ENCODE assay signal across 10 cellular contexts in genomic region chr16:2036200-2036966, GRCh38. TPM values are rescaled to one million over a fixed set of nuclear protein-coding genes. Genes with fewer than 3 reads are reported as not detected.
DNase-seq lines count a peak whose midpoint lies in the region; ATAC-seq and TF ChIP-seq lines count a peak whose summit lies in the region.
"Had no signal": no experiment of that assay in that cellular context is flagged by ENCODE, and none has a peak within 500 bp of the region (broad histone marks: within the 10 kb centered on the region; RNA-seq: fewer than 3 reads in every experiment).

No MANE protein-coding gene starts in this region.

- H3K4me3 ChIP-seq in body of pancreas = no peak overlapping the region
- H3K4me3 ChIP-seq in lower lobe of right lung = peak overlapping the region; percentile 55
- H3K4me3 ChIP-seq in stomach = peak overlapping the region; percentile 28 to 41 (median 31)

- no peak overlapping the region for H3K27ac Mint-ChIP-seq in nephron progenitor cell
- H3K27ac Mint-ChIP-seq: activated CD4-positive, alpha-beta memory T cell treated with anti-CD3 and anti-CD28 coated beads for 36 hours; activated naive CD4-positive, alpha-beta T cell treated with anti-CD3 and anti-CD28 coated beads, Interleukin-2, amount 50 U/mL, for 72 hours had no signal

- peak; percentile 75 for DNase-seq in COLO668 (lab: John Stamatoyannopoulos, UW; ENCODE audit: unreplicated experiment)
- DNase-seq in body of pancreas = no peak
- no peak for DNase-seq in lower lobe of right lung
- no peak for DNase-seq in stomach
- DNase-seq in AG20443 (ENCODE audit: low spot score) = no peak
- no peak for DNase-seq in foreskin keratinocyte
- DNase-seq in NCI-H1694 treated with DMSO at 0.1 percent for 48 hours (lab: John Stamatoyannopoulos, UW) = no peak
- no peak for DNase-seq in nephron progenitor cell
- DNase-seq: activated CD4-positive, alpha-beta memory T cell treated with anti-CD3 and anti-CD28 coated beads for 36 hours had no signal

- H3K4me1 ChIP-seq in body of pancreas = peaks cover 45% of the 10 kb centered on the region
- peaks cover 91% of the 10 kb centered on the region for H3K4me1 ChIP-seq in lower lobe of right lung
- peaks cover 77 to 95% (median 92%) of the 10 kb centered on the region in 4 donors for H3K4me1 ChIP-seq in stomach
- peaks cover 8% of the 10 kb centered on the region for H3K4me1 ChIP-seq in foreskin keratinocyte

- no peak for TF ChIP-seq CTCF in body of pancreas (IDR thresholded peaks at IDR 0.05)
- no peak for TF ChIP-seq CTCF in lower lobe of right lung (IDR thresholded peaks at IDR 0.05)
- TF ChIP-seq CTCF in stomach (IDR thresholded peaks at IDR 0.05) = no peak
- no peak for TF ChIP-seq CTCF in foreskin keratinocyte (conservative IDR thresholded peaks at IDR 0.05)
- TF ChIP-seq CTCF in nephron progenitor cell (IDR thresholded peaks at IDR 0.05) = no peak

- no peak overlapping the region for H3K4me3 Mint-ChIP-seq in nephron progenitor cell
- H3K4me3 Mint-ChIP-seq: activated CD4-positive, alpha-beta memory T cell treated with anti-CD3 and anti-CD28 coated beads for 36 hours had no signal

- H3K9me3 ChIP-seq in body of pancreas = no peaks in the 10 kb centered on the region
- no peaks in the 10 kb centered on the region for H3K9me3 ChIP-seq in lower lobe of right lung
- H3K9me3 ChIP-seq in stomach = no peaks in the 10 kb centered on the region

- 88 to 97% methylated on average over 13 to 44 of the region's 47 CpGs for WGBS in body of pancreas, 2 donors
- 59 to 74% (median 62%) methylated on average over 37 to 47 of the region's 47 CpGs for WGBS in stomach, 5 donors

- no peak for ATAC-seq in body of pancreas
- ATAC-seq in lower lobe of right lung = peak in 1 of 2 donors; percentile 0
- no peak for ATAC-seq in foreskin keratinocyte
- ATAC-seq: activated naive CD4-positive, alpha-beta T cell treated with anti-CD3 and anti-CD28 coated beads, Interleukin-2, amount 50 U/mL, for 72 hours had no signal

- no peak for TF ChIP-seq EP300 in stomach (IDR thresholded peaks at IDR 0.05)

- H3K27me3 ChIP-seq in body of pancreas = no peaks in the 10 kb centered on the region
- no peaks in the 10 kb centered on the region for H3K27me3 ChIP-seq in lower lobe of right lung (ENCODE audit: low read depth)
- H3K27me3 ChIP-seq in stomach = no peaks in the 10 kb centered on the region
- H3K27me3 ChIP-seq in foreskin keratinocyte = no peaks in the 10 kb centered on the region

- no peaks in the 10 kb centered on the region for H3K9me3 Mint-ChIP-seq in nephron progenitor cell
- H3K9me3 Mint-ChIP-seq: activated CD4-positive, alpha-beta memory T cell treated with anti-CD3 and anti-CD28 coated beads for 36 hours; activated naive CD4-positive, alpha-beta T cell treated with anti-CD3 and anti-CD28 coated beads, Interleukin-2, amount 50 U/mL, for 72 hours had no signal

- no peaks in the 10 kb centered on the region for H3K36me3 ChIP-seq in body of pancreas (replicated peaks in 1 of 2; ENCODE audit: insufficient read depth in 1 of 2, low read depth in 2 of 2)
- peaks cover 33% of the 10 kb centered on the region for H3K36me3 ChIP-seq in lower lobe of right lung
- peaks cover 11 to 23% (median 16%) of the 10 kb centered on the region in 4 donors for H3K36me3 ChIP-seq in stomach

- intact Hi-C loops in body of pancreas (cut with DNase I) = no loop called here
- intact Hi-C loops in lower lobe of right lung (cut with DNase I) = no loop called here
- intact Hi-C loops in stomach (cut with DNase I; ENCODE audit: low total_unique reads) = no loop called here

- H3K27ac ChIP-seq in body of pancreas = peak overlapping the region; percentile 33 to 82 (median 66)
- H3K27ac ChIP-seq in lower lobe of right lung = peak overlapping the region; percentile 92
- peak overlapping the region; percentile 87 to 95 (median 90) for H3K27ac ChIP-seq in stomach
- no peak overlapping the region for H3K27ac ChIP-seq in foreskin keratinocyte

- H3K4me1 Mint-ChIP-seq in nephron progenitor cell = peaks cover 40% of the 10 kb centered on the region

- no peaks in the 10 kb centered on the region for H3K27me3 Mint-ChIP-seq in nephron progenitor cell (ENCODE audit: low read depth, poor library complexity)
- H3K27me3 Mint-ChIP-seq: activated CD4-positive, alpha-beta memory T cell treated with anti-CD3 and anti-CD28 coated beads for 36 hours had no signal

- H3K36me3 Mint-ChIP-seq in nephron progenitor cell (ENCODE audit: low read depth) = no peaks in the 10 kb centered on the region
- H3K36me3 Mint-ChIP-seq: activated CD4-positive, alpha-beta memory T cell treated with anti-CD3 and anti-CD28 coated beads for 36 hours; activated naive CD4-positive, alpha-beta T cell treated with anti-CD3 and anti-CD28 coated beads, Interleukin-2, amount 50 U/mL, for 72 hours had no signal

- TF ChIP-seq POLR2A in body of pancreas (IDR thresholded peaks at IDR 0.05) = no peak
- TF ChIP-seq POLR2A in stomach (IDR thresholded peaks at IDR 0.05) = no peak

RNA-seq across cellular contexts. Expression of gene NHERF2, which starts 9.7 kb away (rescaled TPM):
- total RNA-seq in body of pancreas = 10 to 100 TPM; 32.7 to 87.3 TPM
- total RNA-seq in lower lobe of right lung = 343 TPM
- total RNA-seq in stomach = 100 to 1,000 TPM in 2 of 5 donors, 10 to 100 TPM in 3; 17.4 to 201 (median 95.5) TPM
- 100 to 1,000 TPM in 2 of 3 donors, 10 to 100 TPM in 1; 65.4 to 236 (median 157) TPM for polyA plus RNA-seq in stomach
- total RNA-seq in foreskin keratinocyte = 12.8 and 14.7 TPM in 2 replicates
- 21.5 and 25.7 TPM in 2 replicates for polyA plus RNA-seq in foreskin keratinocyte

RNA-seq across cellular contexts. Expression of gene NTHL1, which starts 11.3 kb away (rescaled TPM):
- total RNA-seq in body of pancreas = 10 to 100 TPM; 15.2 to 19.7 TPM
- 24.3 TPM for total RNA-seq in lower lobe of right lung
- total RNA-seq in stomach = 100 to 1,000 TPM in 2 of 5 donors, 1 to 10 TPM in 3; 2.3 to 663 (median 9.5) TPM
- polyA plus RNA-seq in stomach = 10 to 100 TPM; 29.2 to 40.6 (median 36.6) TPM
- 33.6 and 35.3 TPM in 2 replicates for total RNA-seq in foreskin keratinocyte
- 39.0 and 41.6 TPM in 2 replicates for polyA plus RNA-seq in foreskin keratinocyte

RNA-seq across cellular contexts. Expression of gene TSC2, which starts 11.4 kb away (rescaled TPM):
- total RNA-seq in body of pancreas (100 to 1,000 TPM in 1 of 2 donors, 10 to 100 TPM in 1; 73.9 to 152 TPM), lower lobe of right lung (123 TPM), stomach (100 to 1,000 TPM in 3 of 5 donors, 10 to 100 TPM in 2; 68.5 to 369 (median 118) TPM), foreskin keratinocyte (34.0 and 40.7 TPM in 2 replicates)
- polyA plus RNA-seq in stomach (10 to 100 TPM; 40.8 to 46.0 (median 41.1) TPM), foreskin keratinocyte (25.6 and 28.8 TPM in 2 replicates)

RNA-seq across cellular contexts. Expression of gene NPW, which starts 16.8 kb away (rescaled TPM):
- total RNA-seq in body of pancreas (not detected), lower lobe of right lung (not detected), stomach (under 1 TPM in 1 of 5 donors, not detected in 4; 0.55 TPM), foreskin keratinocyte (0.60 and 0.78 TPM in 2 replicates)
- polyA plus RNA-seq in stomach (10 to 100 TPM in 1 of 3 donors, 1 to 10 TPM in 2; 1.6 to 12.4 (median 2.4) TPM), foreskin keratinocyte (1.9 and 2.0 TPM in 2 replicates)

RNA-seq across cellular contexts. Expression of gene ZNF598, which starts 26.8 kb away (rescaled TPM):
- 10 to 100 TPM; 41.0 to 55.4 TPM for total RNA-seq in body of pancreas
- 27.2 TPM for total RNA-seq in lower lobe of right lung
- total RNA-seq in stomach = 10 to 100 TPM; 16.3 to 86.2 (median 34.8) TPM
- polyA plus RNA-seq in stomach = 10 to 100 TPM; 21.1 to 31.0 (median 21.4) TPM
- 58.5 and 67.3 TPM in 2 replicates for total RNA-seq in foreskin keratinocyte
- 52.3 and 60.4 TPM in 2 replicates for polyA plus RNA-seq in foreskin keratinocyte

Comparison
In these comparisons a context has a peak if more than half of its experiments do, and no peak if none do; other contexts are left out.
1. H3K4me3 ChIP-seq: peak in lower lobe of right lung (single experiment) and stomach (4 of 4); none in body of pancreas (0 of 2).